8 cellular contexts compared by ENCODE assay signal in the genomic region with DNA sequence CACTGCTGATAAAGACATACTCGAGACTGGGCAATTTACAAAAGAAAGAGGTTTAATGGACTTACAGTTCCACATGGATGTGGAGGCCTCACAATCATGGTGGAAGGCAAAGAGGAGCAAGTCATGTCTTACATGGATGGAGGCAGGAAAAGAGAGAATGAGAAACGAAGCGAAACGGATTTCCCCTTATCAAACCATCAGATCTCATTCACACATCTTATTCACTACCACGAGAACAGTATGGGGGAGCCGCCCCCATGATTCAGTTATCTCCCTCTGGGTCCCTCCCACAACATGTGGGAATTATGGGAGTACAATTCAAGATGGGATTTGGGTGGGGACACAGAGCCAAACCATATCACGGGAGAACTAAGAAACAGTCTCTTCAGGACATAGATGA. TPM values are rescaled to one million over a fixed set of nuclear protein-coding genes. Genes with fewer than 3 reads are reported as not detected.
DNase-seq lines count a peak whose midpoint lies in the region; ATAC-seq, FAIRE-seq and TF ChIP-seq lines count a peak whose summit lies in the region.
"Not testable (repeated sequence)": the region's sequence is repeated elsewhere in the genome, so short reads cannot be mapped to it uniquely, and the experiment has no call there.
"Had no signal": no experiment of that assay in that cellular context is flagged by ENCODE, and none has a peak within 500 bp of the region (broad histone marks: within the 10 kb centered on the region; RNA-seq: fewer than 3 reads in every experiment).

No MANE protein-coding gene starts in this region.

- H3K4me3 ChIP-seq in K562, esophagus squamous epithelium, suprapubic skin: not testable (repeated sequence)
- H3K4me3 ChIP-seq in endodermal cell (ENCODE audit: low read length) = peak overlapping the region; percentile 57

- H3K4me2 ChIP-seq in K562 (ENCODE audit: insufficient read depth, low read length) = not testable (repeated sequence)

- WGBS in K562 (ENCODE audit: insufficient coverage, low coverage, missing lambda C conversion rate) = 68% methylated on average over 7 of the region's 7 CpGs
- WGBS in endodermal cell (ENCODE audit: insufficient coverage in 1 of 2, insufficient read length in 1 of 2), 2 experiments = 90% methylated on average over 2 to 7 of the region's 7 CpGs
- WGBS in esophagus squamous epithelium, 2 donors = 77 to 79% methylated on average over 7 of the region's 7 CpGs
- 76% methylated on average over 7 of the region's 7 CpGs for WGBS in suprapubic skin

- not testable (repeated sequence) for H3K36me3 ChIP-seq in K562 (ENCODE audit: control insufficient read depth, insufficient read depth, low read length); endodermal cell (ENCODE audit: control insufficient read depth, insufficient read depth, low read length); esophagus squamous epithelium; suprapubic skin

- H2AFZ ChIP-seq in K562 (ENCODE audit: low read depth, low read length) = not testable (repeated sequence)

- not testable (repeated sequence) for H3K27me3 ChIP-seq in K562 (ENCODE audit: control insufficient read depth in 2 of 2, insufficient read depth in 2 of 2, low read length in 2 of 2); endodermal cell (ENCODE audit: control insufficient read depth, insufficient read depth, low read length, poor library complexity, severe bottlenecking); esophagus squamous epithelium; suprapubic skin

- POLR2A ChIA-PET in K562 (lab: Yijun Ruan, JAX) = interaction anchor here (1.2 to 2.1 kb wide), 2 partner anchors 12 to 13 kb away, joined by 3 to 10 read pairs; no protein-coding TSS in a partner anchor

- not testable (repeated sequence) for BruUV-seq in K562 (replicated peaks; lab: Mats Ljungman, UMichigan)

- peaks cover 43% of the 10 kb centered on the region for H3K9me3 Mint-ChIP-seq in endodermal cell
- H3K9me3 Mint-ChIP-seq in stimulated activated memory B cell treated with anti-CD40 and anti-IgM and Interleukin-4, amounts not matched to agents 10 μg/mL and 1 μg/mL and 100 μg/mL, for 72 hours = peaks cover 10% of the 10 kb centered on the region

- not testable (repeated sequence) for H3K36me3 Mint-ChIP-seq in endodermal cell (ENCODE audit: low read depth)
- peaks cover 18% of the 10 kb centered on the region for H3K36me3 Mint-ChIP-seq in stimulated activated memory B cell treated with anti-CD40 and anti-IgM and Interleukin-4, amounts not matched to agents 10 μg/mL and 1 μg/mL and 100 μg/mL, for 72 hours

- ATAC-seq in K562; stimulated activated memory B cell treated with anti-CD40 and anti-IgM and Interleukin-4, amounts not matched to agents 10 μg/mL and 1 μg/mL and 100 μg/mL, for 72 hours: not testable (repeated sequence)

- in situ Hi-C loops in Caki2 (cut with HindIII; ENCODE audit: low pct_unique_long_range_greater_than_20kb, low sequenced_read_pairs); K562 (cut with MboI): not testable (repeated sequence)

- not testable (repeated sequence) for H3K27me3 Mint-ChIP-seq in endodermal cell (ENCODE audit: insufficient read depth); stimulated activated memory B cell treated with anti-CD40 and anti-IgM and Interleukin-4, amounts not matched to agents 10 μg/mL and 1 μg/mL and 100 μg/mL, for 72 hours

- peak; percentile 28 for DNase-seq in Caki2 (ENCODE audit: low read depth)
- not testable (repeated sequence) for DNase-seq in K562 (ENCODE audit: extremely low read depth in 1 of 4, low spot score in 3 of 4); endodermal cell; esophagus squamous epithelium (lab: John Stamatoyannopoulos, UW)
- peak in 1 of 2 donors; percentile 34 for DNase-seq in suprapubic skin (ENCODE audit: low spot score in 2 of 2)

- H3K4me1 Mint-ChIP-seq in endodermal cell = not testable (repeated sequence)
- H3K4me1 Mint-ChIP-seq in stimulated activated memory B cell treated with anti-CD40 and anti-IgM and Interleukin-4, amounts not matched to agents 10 μg/mL and 1 μg/mL and 100 μg/mL, for 72 hours = peaks cover 12% of the 10 kb centered on the region

- H3K9me1 ChIP-seq in K562 (ENCODE audit: control insufficient read depth, insufficient read depth, low read length) = not testable (repeated sequence)

- FAIRE-seq in K562 (lab: Jason Lieb, UNC) = not testable (repeated sequence)

- CTCF ChIA-PET in K562 (lab: Yijun Ruan, JAX; ENCODE audit: low intra/inter-chr PET ratio) = not testable (repeated sequence)

- H3K27ac ChIP-seq in VCaP (peak overlapping the region; percentile 41), esophagus squamous epithelium (peak overlapping the region; percentile 16 to 79 (median 60)), suprapubic skin (peak overlapping the region; percentile 83)
- not testable (repeated sequence) for H3K27ac ChIP-seq in K562 (ENCODE audit: extremely low read depth, low read depth, low read length); endodermal cell (ENCODE audit: low read depth, low read length)

- H3K9me3 ChIP-seq in K562 (replicated peaks; ENCODE audit: control insufficient read depth, insufficient read depth, low read depth, low read length) = peaks cover 17% of the 10 kb centered on the region
- H3K9me3 ChIP-seq in endodermal cell (ENCODE audit: control insufficient read depth, low read length) = peaks cover 36% of the 10 kb centered on the region
- H3K9me3 ChIP-seq in esophagus squamous epithelium, suprapubic skin: not testable (repeated sequence)

- peaks cover 14 to 21% of the 10 kb centered on the region in 2 experiments for H3K4me1 ChIP-seq in K562 (replicated peaks in 1 of 2; ENCODE audit: control insufficient read depth in 2 of 2, insufficient read depth in 2 of 2, low read length in 2 of 2)
- H3K4me1 ChIP-seq in endodermal cell (ENCODE audit: control insufficient read depth, insufficient read depth, low read length) = not testable (repeated sequence)
- peaks cover 0 to 44% (median 1%) of the 10 kb centered on the region in 3 donors for H3K4me1 ChIP-seq in esophagus squamous epithelium
- peaks cover 11% of the 10 kb centered on the region for H3K4me1 ChIP-seq in suprapubic skin

- not testable (repeated sequence) for TF ChIP-seq RAD21 in K562 (CRISPR knock-in tag; conservative IDR thresholded peaks at IDR 0.05 in 1 of 2, IDR thresholded peaks at IDR 0.05 in 1 of 2)

- intact Hi-C loops in K562 (cut with micrococcal nuclease); esophagus squamous epithelium (cut with DNase I): not testable (repeated sequence)

- not testable (repeated sequence) for TF ChIP-seq CTCF in VCaP (conservative IDR thresholded peaks at IDR 0.05); K562 (IDR thresholded peaks at IDR 0.05 in 2 of 3, conservative IDR thresholded peaks at IDR 0.05 in 1 of 3; ENCODE audit: insufficient read depth in 2 of 3, low read depth in 1 of 3, low read length in 3 of 3); endodermal cell (conservative IDR thresholded peaks at IDR 0.05); esophagus squamous epithelium (IDR thresholded peaks at IDR 0.05); suprapubic skin (IDR thresholded peaks at IDR 0.05)

- not testable (repeated sequence) for TF ChIP-seq POLR2A in K562 (conservative IDR thresholded peaks at IDR 0.05); esophagus squamous epithelium (IDR thresholded peaks at IDR 0.05); suprapubic skin (IDR thresholded peaks at IDR 0.05)

- not testable (repeated sequence) for H3K79me2 ChIP-seq in K562 (ENCODE audit: control insufficient read depth, insufficient read depth, low read length)

- H3K9ac ChIP-seq in K562 (ENCODE audit: insufficient read depth in 1 of 2, low read depth in 2 of 2, low read length in 2 of 2); endodermal cell (ENCODE audit: extremely low read depth, low read length, poor library complexity, severe bottlenecking): not testable (repeated sequence)

- not testable (repeated sequence) for TF ChIP-seq EP300 in K562 (IDR thresholded peaks at IDR 0.05; ENCODE audit: low read length); suprapubic skin (IDR thresholded peaks at IDR 0.05)

- H3K4me3 Mint-ChIP-seq in endodermal cell; stimulated activated memory B cell treated with anti-CD40 and anti-IgM and Interleukin-4, amounts not matched to agents 10 μg/mL and 1 μg/mL and 100 μg/mL, for 72 hours: not testable (repeated sequence)

- not testable (repeated sequence) for H4K20me1 ChIP-seq in K562 (replicated peaks; ENCODE audit: control insufficient read depth, insufficient read depth, low read length)

- H3K27ac Mint-ChIP-seq in endodermal cell = not testable (repeated sequence)
- peak overlapping the region; percentile 55 for H3K27ac Mint-ChIP-seq in stimulated activated memory B cell treated with anti-CD40 and anti-IgM and Interleukin-4, amounts not matched to agents 10 μg/mL and 1 μg/mL and 100 μg/mL, for 72 hours

RNA-seq across cellular contexts. Expression of a gene that starts 6.0 kb away (rescaled TPM):
- 2.7 TPM in 1 of 2 replicates, not detected in the other for total RNA-seq in Caki2 (2014; rRNA removed; shearing (Covaris generic); ENCODE audit: low replicate concordance)
- total RNA-seq in K562 (2011; cell fraction: chromatin; rRNA removed; ENCODE audit: low replicate concordance) = 2.1 and 3.8 TPM in 2 replicates
- total RNA-seq in K562 (2011; cell fraction: nucleolus; rRNA removed) = 1.3 and 1.7 TPM in 2 replicates
- 2.2 and 4.4 TPM in 2 replicates for total RNA-seq in K562 (2011; cell fraction: nucleoplasm; rRNA removed)
- not detected in 2 replicates for total RNA-seq in K562 (2014; rRNA removed)
- 0.76 and 0.96 TPM in 2 replicates for total RNA-seq in K562 (2014; rRNA removed; fragmentation: Illumina TruSeq; extraction: Trizol)
- total RNA-seq in K562 (2015; rRNA removed; fragmentation: Illumina TruSeq; extraction: Trizol) = 0.53 TPM in 1 of 2 replicates, not detected in the other
- total RNA-seq in K562 (2021) = 1.7 and 2.0 TPM in 2 replicates
- polyA plus RNA-seq in K562 (2011; rRNA removed) = 2.8 and 4.0 TPM in 2 replicates
- polyA plus RNA-seq in K562 (2011; cell fraction: cytosol; rRNA removed) = 0.18 and 0.71 TPM in 2 replicates
- polyA plus RNA-seq in K562 (2011; cell fraction: nucleus; rRNA removed) = 2.7 and 4.3 TPM in 2 replicates
- polyA plus RNA-seq in K562 (2012) = 2.8 and 6.9 TPM in 2 replicates
- polyA plus RNA-seq in K562 (2014; fragmentation: Illumina TruSeq; extraction: Trizol) = 0.80 and 1.5 TPM in 2 replicates
- under 1 TPM; 0.55 to 0.63 TPM for polyA plus RNA-seq in K562 (2014; fragmentation: Nextera tagmentation; extraction: Ambion mirVana)
- polyA plus RNA-seq in K562 (2014; rRNA removed) = 0.53 and 1.4 TPM in 2 replicates
- polyA minus RNA-seq in K562 (2011; rRNA and poly(A)+ RNA removed) = 1.8 and 2.2 TPM in 2 replicates
- not detected in 2 replicates for polyA minus RNA-seq in K562 (2011; cell fraction: cytosol; rRNA and poly(A)+ RNA removed)
- not detected in 2 replicates for polyA minus RNA-seq in K562 (2011; cell fraction: nucleus; rRNA and poly(A)+ RNA removed)
- total RNA-seq in endodermal cell = 1 to 10 TPM in 1 of 2 donors, under 1 TPM in 1; 0.80 to 1.4 TPM
- polyA plus RNA-seq in endodermal cell (2013, experiment 1 of 2) = 3.7 TPM
- polyA plus RNA-seq in endodermal cell (2013, experiment 2 of 2) = 3.5 TPM
- under 1 TPM in 2 of 4 donors, not detected in 2; 0.76 TPM for total RNA-seq in esophagus squamous epithelium
- 10 to 100 TPM in 1 of 4 donors, 1 to 10 TPM in 2, not detected in 1; 3.5 to 13.9 (median 5.6) TPM for total RNA-seq in suprapubic skin
- total RNA-seq: Caco-2 had no signal
